In the genomic region with DNA sequence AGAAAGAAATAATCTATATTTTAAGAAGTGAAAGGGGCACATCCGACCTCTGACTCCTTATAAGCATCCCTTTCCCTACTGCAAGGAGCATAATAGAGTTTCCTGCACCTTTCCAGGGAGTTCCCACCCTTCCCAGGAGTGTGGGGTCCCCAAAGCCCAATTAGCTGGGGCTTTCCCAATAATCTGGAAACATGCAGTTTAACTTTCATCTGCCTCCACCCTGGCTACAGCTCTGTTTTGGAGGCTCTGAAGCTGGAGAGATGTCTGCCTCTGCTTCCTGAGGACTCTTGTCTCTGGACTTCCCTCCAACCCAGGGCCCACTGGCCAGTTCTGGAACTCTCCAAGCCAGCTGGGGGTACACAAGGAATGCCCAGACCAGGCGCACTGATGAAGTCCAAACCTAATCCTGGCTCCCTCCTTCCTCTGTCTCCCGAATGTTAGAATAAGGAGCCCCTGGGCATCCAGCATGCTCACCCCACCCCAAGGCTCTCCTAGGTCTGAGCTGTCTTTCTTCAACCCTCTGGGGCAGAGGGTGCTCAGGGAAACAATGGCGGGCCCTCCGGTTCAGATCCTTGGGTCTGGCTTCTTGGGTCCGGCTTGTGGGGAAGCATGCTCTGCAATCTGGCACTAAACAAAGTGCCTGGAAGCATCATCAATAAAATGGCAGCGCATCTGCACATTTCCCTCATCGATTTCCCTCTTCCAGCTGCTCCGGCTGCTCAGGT, we compare ENCODE assay signal across 13 cellular contexts. TPM values are rescaled to one million over a fixed set of nuclear protein-coding genes. Genes with fewer than 3 reads are reported as not detected.
DNase-seq lines count a peak whose midpoint lies in the region; ATAC-seq and TF ChIP-seq lines count a peak whose summit lies in the region.
"Had no signal": no experiment of that assay in that cellular context is flagged by ENCODE, and none has a peak within 500 bp of the region (broad histone marks: within the 10 kb centered on the region; RNA-seq: fewer than 3 reads in every experiment).

No MANE protein-coding gene starts in this region.

- no peak overlapping the region for H2BK12ac ChIP-seq in mesenchymal stem cell (ENCODE audit: low read length in 2 of 2)

- no peak for TF ChIP-seq POLR2A in uterus (IDR thresholded peaks at IDR 0.05)

- peak overlapping the region in 1 of 2 experiments; percentile 1 for H3K23ac ChIP-seq in mesenchymal stem cell (ENCODE audit: low read length in 2 of 2)

- H3K36me3 ChIP-seq in right atrium auricular region (no peaks in the 10 kb centered on the region), mesenchymal stem cell (ENCODE audit: control insufficient read depth in 1 of 2, insufficient read depth in 2 of 2, low read depth in 1 of 2, low read length in 2 of 2) (peaks cover 15 to 25% of the 10 kb centered on the region in 2 experiments), uterus (no peaks in the 10 kb centered on the region)
- H3K36me3 ChIP-seq: MG63, vagina had no signal

- H3K9ac ChIP-seq in mesenchymal stem cell (ENCODE audit: low read length), result peak overlapping the region; percentile 78

- no peak overlapping the region for H3K18ac ChIP-seq in mesenchymal stem cell (ENCODE audit: low read depth in 1 of 2, low read length in 2 of 2)

- intact Hi-C loops in Right ventricle myocardium superior (cut with DNase I) (no loop called here), uterus (cut with DNase I; ENCODE audit: low total_unique reads) (no loop called here)

- H3K9me3 ChIP-seq in right atrium auricular region, result no peaks in the 10 kb centered on the region
- no peaks in the 10 kb centered on the region for H3K9me3 ChIP-seq in mesenchymal stem cell (ENCODE audit: control insufficient read depth, low read length)
- no peaks in the 10 kb centered on the region for H3K9me3 ChIP-seq in uterus
- H3K9me3 ChIP-seq: MG63, vagina had no signal

- H3K14ac ChIP-seq in mesenchymal stem cell (ENCODE audit: low read length in 2 of 2), result no peak overlapping the region

- H2AK5ac ChIP-seq in mesenchymal stem cell (ENCODE audit: low read length, severe bottlenecking), result peak overlapping the region; percentile 86

- TF ChIP-seq CTCF in right atrium auricular region (IDR thresholded peaks at IDR 0.05) (no peak), uterus (IDR thresholded peaks at IDR 0.05) (no peak)

- H3K4ac ChIP-seq in mesenchymal stem cell (ENCODE audit: low read depth in 1 of 2, low read length in 2 of 2), result no peak overlapping the region

- H4K91ac ChIP-seq in mesenchymal stem cell (ENCODE audit: low read length), result no peak overlapping the region

- peaks cover 0 to 23% of the 10 kb centered on the region in 2 donors for H3K4me1 ChIP-seq in right atrium auricular region
- peaks cover 2% of the 10 kb centered on the region for H3K4me1 ChIP-seq in mesenchymal stem cell (ENCODE audit: control insufficient read depth, insufficient read depth, low read depth, low read length)
- H3K4me1 ChIP-seq in uterus, result peaks cover 4 to 7% of the 10 kb centered on the region in 2 donors

- peaks cover 14 to 37% of the 10 kb centered on the region in 2 donors for H3K27me3 ChIP-seq in right atrium auricular region
- H3K27me3 ChIP-seq in mesenchymal stem cell (ENCODE audit: control insufficient read depth in 1 of 2, insufficient read depth in 1 of 2, low read length in 2 of 2), result no peaks in the 10 kb centered on the region
- H3K27me3 ChIP-seq in uterus, result no peaks in the 10 kb centered on the region
- H3K27me3 ChIP-seq: MG63, vagina had no signal

- no peak overlapping the region for H4K8ac ChIP-seq in mesenchymal stem cell (ENCODE audit: low read length)

- no peaks in the 10 kb centered on the region for H3K79me1 ChIP-seq in mesenchymal stem cell (replicated peaks; ENCODE audit: low read length, poor library complexity, severe bottlenecking)

- DNase-seq in right atrium auricular region (ENCODE audit: low spot score) (peak; percentile 52), Right ventricle myocardium superior (no peak), mesenchymal stem cell (no peak), uterus (no peak), SHP77 treated with DMSO at 0.1 percent for 48 hours (lab: John Stamatoyannopoulos, UW) (no peak)
- DNase-seq: activated T-cell treated with anti-CD3 and anti-CD28 coated beads, Interleukin-2, amount 50 U/mL, for 48 hours; MG63; NCI-H510A treated with DMSO at 0.1 percent for 48 hours; SHP77 had no signal

- H2BK5ac ChIP-seq in mesenchymal stem cell (ENCODE audit: low read depth, low read length, poor library complexity, severe bottlenecking), result peak overlapping the region; percentile 77

- H2BK15ac ChIP-seq in mesenchymal stem cell (ENCODE audit: low read depth, poor library complexity, severe bottlenecking), result no peak overlapping the region

- H2AFZ ChIP-seq in mesenchymal stem cell (ENCODE audit: low read depth, low read length), result no peak overlapping the region

- H3K27ac ChIP-seq in right atrium auricular region (peak overlapping the region; percentile 39 to 41), mesenchymal stem cell (ENCODE audit: low read length, poor library complexity, severe bottlenecking) (peak overlapping the region; percentile 99), uterus (peak overlapping the region; percentile 77 to 80)
- H3K27ac ChIP-seq: vagina had no signal

- H2BK120ac ChIP-seq in mesenchymal stem cell (ENCODE audit: low read depth, low read length), result no peak overlapping the region

- H3K4me3 ChIP-seq in right atrium auricular region, result no peak overlapping the region
- H3K4me3 ChIP-seq in mesenchymal stem cell (ENCODE audit: insufficient read depth in 1 of 2, low read depth in 1 of 2, low read length in 2 of 2), result peak overlapping the region; percentile 67 to 69
- H3K4me3 ChIP-seq in uterus, result no peak overlapping the region
- H3K4me3 ChIP-seq: MG63, vagina had no signal

- WGBS in mesenchymal stem cell, result 43% methylated on average over 9 of the region's 9 CpGs

- H3K4me2 ChIP-seq in mesenchymal stem cell (ENCODE audit: low read length, poor library complexity, severe bottlenecking), result peak overlapping the region; percentile 91

- no peak for ATAC-seq in Right ventricle myocardium superior (ENCODE audit: poor library complexity)
- ATAC-seq in GM21723 (IDR thresholded peaks at IDR 0.05; ENCODE audit: unreplicated experiment), result no peak

RNA-seq across cellular contexts. Expression of a gene that starts 13.4 kb away (rescaled TPM):
- total RNA-seq in right atrium auricular region (1 to 10 TPM in 1 of 2 donors, under 1 TPM in 1; 0.59 to 1.2 TPM), Right ventricle myocardium superior (0.97 TPM), uterus (1 to 10 TPM in 1 of 4 donors, under 1 TPM in 2, not detected in 1; 0.14 to 7.7 (median 0.26) TPM)
- 0.91 TPM for polyA plus RNA-seq in mesenchymal stem cell (2013, experiment 1 of 2)
- 1.1 TPM for polyA plus RNA-seq in mesenchymal stem cell (2013, experiment 2 of 2)
- total RNA-seq: A673 had no signal

RNA-seq across cellular contexts. Expression of a gene that starts 14.6 kb away (rescaled TPM):
- total RNA-seq in right atrium auricular region (under 1 TPM; 0.16 to 0.33 TPM), Right ventricle myocardium superior (0.11 TPM), uterus (1 to 10 TPM in 2 of 4 donors, not detected in 2; 1.8 to 6.5 TPM)
- 0.51 TPM for polyA plus RNA-seq in mesenchymal stem cell (2013, experiment 1 of 2)
- polyA plus RNA-seq in mesenchymal stem cell (2013, experiment 2 of 2), result 0.58 TPM
- total RNA-seq: A673 had no signal

RNA-seq across cellular contexts. Expression of a gene that starts 21.3 kb away (rescaled TPM):
- total RNA-seq in right atrium auricular region (under 1 TPM in 1 of 2 donors, not detected in 1; 0.20 TPM), Right ventricle myocardium superior (0.13 TPM), uterus (1 to 10 TPM in 3 of 4 donors, under 1 TPM in 1; 0.28 to 2.0 (median 1.5) TPM)
- polyA plus RNA-seq in mesenchymal stem cell (2013, experiment 1 of 2), result 1.6 TPM
- polyA plus RNA-seq in mesenchymal stem cell (2013, experiment 2 of 2), result 1.5 TPM
- total RNA-seq: A673 had no signal

RNA-seq across cellular contexts. Expression of a gene that starts 26.4 kb away (rescaled TPM):
- total RNA-seq in right atrium auricular region (under 1 TPM; 0.24 to 0.96 TPM), Right ventricle myocardium superior (0.62 TPM), uterus (10 to 100 TPM; 10.7 to 61.0 (median 18.9) TPM)
- 2.0 TPM for polyA plus RNA-seq in mesenchymal stem cell (2013, experiment 1 of 2)
- 2.0 TPM for polyA plus RNA-seq in mesenchymal stem cell (2013, experiment 2 of 2)
- total RNA-seq: A673 had no signal

RNA-seq across cellular contexts. Expression of a gene that starts 30.4 kb away (rescaled TPM):
- total RNA-seq in right atrium auricular region (not detected), Right ventricle myocardium superior (not detected), uterus (10 to 100 TPM in 3 of 4 donors, 1 to 10 TPM in 1; 1.8 to 19.1 (median 15.4) TPM)
- polyA plus RNA-seq in mesenchymal stem cell (2013, experiment 1 of 2), result 0.62 TPM
- 0.59 TPM for polyA plus RNA-seq in mesenchymal stem cell (2013, experiment 2 of 2)
- total RNA-seq: A673 had no signal
- polyA plus RNA-seq: liver had no signal

Comparison
In these comparisons a context has a peak if more than half of its experiments do, and no peak if none do; other contexts are left out.
1. H3K27ac ChIP-seq: peak in every context shown above with its lines; median percentile 99 in mesenchymal stem cell; 78 in uterus; 40 in right atrium auricular region.
2. H3K4me3 ChIP-seq: peak in mesenchymal stem cell (2 of 2); none in right atrium auricular region (0 of 2) and uterus (0 of 2).